In genomic region chr18:45322343-45322742, GRCh38 we compare ENCODE assay signal across 22 cellular contexts.
"Had no signal": no experiment of that assay in that cellular context is flagged by ENCODE, and none has a peak within 500 bp of the region (broad histone marks: within the 10 kb centered on the region; RNA-seq: fewer than 3 reads in every experiment).

No MANE protein-coding gene starts in this region.

- H2AFZ ChIP-seq: PC-9 had no signal

- ATAC-seq: Panc1 had no signal

- H3K9me3 ChIP-seq: SK-N-SH had no signal

- H3K27ac ChIP-seq: KMS-11, PC-9, SJSA1 had no signal

- H3K4me2 ChIP-seq: KMS-11, PC-9, SK-N-SH had no signal

- FAIRE-seq: RCC 7860 had no signal

- H3K4me3 ChIP-seq: PC-9, SJSA1 had no signal

- DNase-seq: KBM-7, MM.1S, MV-4-11, NCI-H1092, NCI-H1105, NCI-H1417 treated with DMSO at 0.1 percent for 48 hours, NCI-H1436 treated with DMSO at 0.1 percent for 48 hours, NCI-H1694 treated with DMSO at 0.1 percent for 48 hours, NCI-H187 treated with DMSO at 0.1 percent for 48 hours, NCI-H2029, NCI-H2171 treated with DMSO at 0.1 percent for 48 hours, NCI-H2227 treated with DMSO at 0.1 percent for 48 hours, NCI-H446, NCI-H524 treated with DMSO at 0.1 percent for 48 hours, NCI-H526 treated with DMSO at 0.1 percent for 48 hours, NCI-H774, PC-9, SK-N-SH had no signal

- H3K9me2 ChIP-seq: SK-N-SH had no signal

- H3K9ac ChIP-seq: KMS-11, SK-N-SH had no signal

- H3K36me3 ChIP-seq: SJSA1 had no signal

- H3K4me1 ChIP-seq: SJSA1 had no signal
